4 cellular contexts compared by ENCODE assay signal in the genomic region with DNA sequence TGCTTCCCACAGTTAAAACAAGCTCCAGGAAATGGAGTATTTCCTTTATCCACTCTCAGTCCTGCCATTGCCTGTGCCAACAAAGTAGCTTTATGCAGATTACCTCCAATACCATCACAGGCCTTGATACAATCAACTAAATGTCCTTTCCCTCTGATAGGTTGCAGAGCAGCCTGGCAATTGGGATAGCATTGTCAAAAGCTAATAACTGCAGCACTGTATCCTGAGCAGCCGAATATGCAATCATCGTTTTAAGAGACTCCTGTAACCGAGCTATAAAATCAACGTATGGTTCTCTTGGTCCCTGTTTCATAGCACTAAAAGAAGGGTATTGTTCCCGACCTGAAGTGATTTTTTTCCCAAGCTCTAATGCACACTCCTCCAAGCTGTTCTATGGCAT. TPM values are rescaled to one million over a fixed set of nuclear protein-coding genes. Genes with fewer than 3 reads are reported as not detected.
"Had no signal": no experiment of that assay in that cellular context is flagged by ENCODE, and none has a peak within 500 bp of the region (broad histone marks: within the 10 kb centered on the region; RNA-seq: fewer than 3 reads in every experiment).

No MANE protein-coding gene starts in this region.

RNA-seq across cellular contexts. Expression of gene FAM131C, which starts 33.6 kb away (rescaled TPM):
- total RNA-seq: MCF 10A, OCI-LY7, RPMI7951, SJCRH30 had no signal
